8 cellular contexts compared by ENCODE assay signal in genomic region chr15:78618490-78618934, GRCh38. TPM values are rescaled to one million over a fixed set of nuclear protein-coding genes. Genes with fewer than 3 reads are reported as not detected.
DNase-seq lines count a peak whose midpoint lies in the region; ATAC-seq and TF ChIP-seq lines count a peak whose summit lies in the region.

No MANE protein-coding gene starts in this region.

- TF ChIP-seq CTCF in fibroblast of the aortic adventitia (IDR thresholded peaks at IDR 0.05; ENCODE audit: insufficient read depth, low read length) (peak; percentile 73), neural cell (IDR thresholded peaks at IDR 0.05; ENCODE audit: poor library complexity, severe bottlenecking) (peak; percentile 89)

- no peak overlapping the region for H3K27ac ChIP-seq in neural cell (ENCODE audit: low read length)

- no peak overlapping the region for H3K9ac ChIP-seq in neural cell (ENCODE audit: low read length)

- ATAC-seq in HG03280 (IDR thresholded peaks at IDR 0.05; ENCODE audit: unreplicated experiment) = no peak

- no peaks in the 10 kb centered on the region for H3K9me3 ChIP-seq in neural cell (ENCODE audit: low read length)

- H3K4me2 ChIP-seq in neural cell (ENCODE audit: low read length) = no peak overlapping the region

- H3K36me3 ChIP-seq in neural cell (ENCODE audit: insufficient read depth, low read length) = no peaks in the 10 kb centered on the region

- peaks cover 42% of the 10 kb centered on the region for H3K27me3 ChIP-seq in neural cell (ENCODE audit: insufficient read depth, low read depth, low read length)

- no peaks in the 10 kb centered on the region for H3F3A ChIP-seq in neural cell (ENCODE audit: insufficient read depth, low read length, poor library complexity, severe bottlenecking)

- H2AFZ ChIP-seq in neural cell (ENCODE audit: low read depth, low read length) = no peak overlapping the region

- no peaks in the 10 kb centered on the region for H3K9me2 ChIP-seq in neural cell (ENCODE audit: insufficient read depth, low read length)

- no peaks in the 10 kb centered on the region for H4K20me1 ChIP-seq in neural cell (ENCODE audit: insufficient read depth)

- TF ChIP-seq RAD21 in neural cell (conservative IDR thresholded peaks at IDR 0.05) = peak; percentile 83

- H3K4me3 ChIP-seq in fibroblast of the aortic adventitia (ENCODE audit: low read depth, low read length) (no peak overlapping the region), neural cell (ENCODE audit: low read length) (no peak overlapping the region)

- no peaks in the 10 kb centered on the region for H3K79me2 ChIP-seq in neural cell (replicated peaks; ENCODE audit: insufficient read depth, low read length)

- DNase-seq in DMS53 (lab: John Stamatoyannopoulos, UW) (peak; percentile 86), LoVo (ENCODE audit: low spot score) (peak; percentile 89), RPMI8226 (peak; percentile 79), activated T-helper 1 cell treated with Interleukin-2 at 50 U/mL for 16 hours (ENCODE audit: low read depth) (peak; percentile 50), fibroblast of the aortic adventitia (ENCODE audit: low read depth) (peak; percentile 98)
- peak; percentile 73 for DNase-seq in stimulated activated naive CD4-positive, alpha-beta T cell treated with Interleukin-2 at 50 U/mL for 16 hours (lab: John Stamatoyannopoulos, UW)

- no peak for TF ChIP-seq EP300 in neural cell (conservative IDR thresholded peaks at IDR 0.05; ENCODE audit: poor library complexity, severe bottlenecking)

TF ChIP-seq in neural cell, 6 proteins besides CTCF, POLR2A, EP300 and RAD21:
- TF ChIP-seq MXI1 (conservative IDR thresholded peaks at IDR 0.05; ENCODE audit: poor library complexity, severe bottlenecking) (no peak), POLR2AphosphoS5 (IDR thresholded peaks at IDR 0.05) (no peak), TAF1 (IDR thresholded peaks at IDR 0.05; ENCODE audit: low read depth) (no peak), EZH2 (IDR thresholded peaks at IDR 0.05; ENCODE audit: borderline replicate concordance, insufficient read depth, low read length, poor library complexity, severe bottlenecking) (no peak), REST (IDR thresholded peaks at IDR 0.05; ENCODE audit: borderline replicate concordance) (no peak), SMC3 (conservative IDR thresholded peaks at IDR 0.05; ENCODE audit: poor library complexity) (peak; percentile 88)

RNA-seq across cellular contexts. Expression of gene CHRNA3, which starts 2.3 kb away (rescaled TPM):
- total RNA-seq in fibroblast of the aortic adventitia (ENCODE audit: low replicate concordance) = under 0.01 TPM in 1 of 2 replicates, not detected in the other
- 2.4 TPM in 2 replicates for polyA plus RNA-seq in neural cell
- 1.7 and 2.2 TPM in 2 replicates for polyA minus RNA-seq in neural cell

RNA-seq across cellular contexts. Expression of gene CHRNB4, which starts 22.5 kb away (rescaled TPM):
- not detected in 2 replicates for total RNA-seq in fibroblast of the aortic adventitia (ENCODE audit: low replicate concordance)
- polyA plus RNA-seq in neural cell = not detected in 2 replicates
- polyA minus RNA-seq in neural cell = not detected in 2 replicates

RNA-seq across cellular contexts. Expression of gene CHRNA5, which starts 53.2 kb away (rescaled TPM):
- 1.1 and 1.6 TPM in 2 replicates for total RNA-seq in fibroblast of the aortic adventitia (ENCODE audit: low replicate concordance)
- polyA plus RNA-seq in neural cell = 4.6 and 6.8 TPM in 2 replicates
- polyA minus RNA-seq in neural cell = 4.9 and 8.5 TPM in 2 replicates
